Comparison of ENCODE assay signal across 8 cellular contexts in the genomic region with DNA sequence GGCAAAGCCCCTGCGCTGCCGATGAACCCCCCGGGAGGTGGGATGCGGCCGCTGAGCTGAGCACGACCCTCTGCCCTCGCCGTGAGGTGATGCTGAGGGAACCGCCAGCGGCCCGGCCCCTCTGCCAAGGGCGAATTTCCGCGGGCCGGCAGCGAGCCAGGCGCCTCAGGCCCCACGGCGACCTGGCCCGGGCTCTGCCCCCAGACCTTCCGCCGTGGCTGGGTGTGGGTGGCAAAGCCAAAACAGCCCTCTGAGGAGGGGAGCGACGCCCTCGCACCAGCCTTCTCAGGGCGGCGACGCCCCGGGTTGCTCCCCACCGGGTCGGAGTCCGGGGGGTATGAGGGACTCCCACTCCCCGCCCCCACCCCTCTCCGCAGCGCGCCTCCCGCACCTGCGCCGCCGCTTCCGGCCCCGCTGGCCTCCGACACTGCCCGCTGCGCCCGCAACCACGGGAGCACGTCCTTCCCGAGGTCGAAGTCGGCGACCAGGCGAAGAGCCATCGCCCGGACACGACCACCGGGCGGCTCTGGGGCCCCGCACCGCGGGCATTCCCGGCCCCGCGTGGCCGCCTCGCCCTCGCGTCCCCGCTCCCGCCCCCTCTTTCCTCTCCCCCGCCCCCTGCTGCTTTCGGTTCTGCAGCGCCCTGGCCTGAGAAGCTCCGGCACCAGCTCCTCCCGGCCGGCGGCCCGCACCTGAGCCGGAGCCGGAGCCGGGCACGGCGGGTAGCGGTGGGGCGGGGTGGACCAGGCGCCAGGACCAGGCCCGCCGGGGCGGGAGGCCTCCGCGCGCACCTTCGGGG. TPM values are rescaled to one million over a fixed set of nuclear protein-coding genes. Genes with fewer than 3 reads are reported as not detected.
A peak's percentile ranks its signal among the peaks of the same experiment; 100 is the strongest.
DNase-seq lines count a peak whose midpoint lies in the region; ATAC-seq and TF ChIP-seq lines count a peak whose summit lies in the region.

A gene with protein sequence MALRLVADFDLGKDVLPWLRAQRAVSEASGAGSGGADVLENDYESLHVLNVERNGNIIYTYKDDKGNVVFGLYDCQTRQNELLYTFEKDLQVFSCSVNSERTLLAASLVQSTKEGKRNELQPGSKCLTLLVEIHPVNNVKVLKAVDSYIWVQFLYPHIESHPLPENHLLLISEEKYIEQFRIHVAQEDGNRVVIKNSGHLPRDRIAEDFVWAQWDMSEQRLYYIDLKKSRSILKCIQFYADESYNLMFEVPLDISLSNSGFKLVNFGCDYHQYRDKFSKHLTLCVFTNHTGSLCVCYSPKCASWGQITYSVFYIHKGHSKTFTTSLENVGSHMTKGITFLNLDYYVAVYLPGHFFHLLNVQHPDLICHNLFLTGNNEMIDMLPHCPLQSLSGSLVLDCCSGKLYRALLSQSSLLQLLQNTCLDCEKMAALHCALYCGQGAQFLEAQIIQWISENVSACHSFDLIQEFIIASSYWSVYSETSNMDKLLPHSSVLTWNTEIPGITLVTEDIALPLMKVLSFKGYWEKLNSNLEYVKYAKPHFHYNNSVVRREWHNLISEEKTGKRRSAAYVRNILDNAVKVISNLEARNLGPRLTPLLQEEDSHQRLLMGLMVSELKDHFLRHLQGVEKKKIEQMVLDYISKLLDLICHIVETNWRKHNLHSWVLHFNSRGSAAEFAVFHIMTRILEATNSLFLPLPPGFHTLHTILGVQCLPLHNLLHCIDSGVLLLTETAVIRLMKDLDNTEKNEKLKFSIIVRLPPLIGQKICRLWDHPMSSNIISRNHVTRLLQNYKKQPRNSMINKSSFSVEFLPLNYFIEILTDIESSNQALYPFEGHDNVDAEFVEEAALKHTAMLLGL (minus strand): TSS at position 528 of the 799 bp plus-strand sequence. CDS start 28 bp downstream, at position 500.

- no CpG with 5 or more reads among the region's 93 CpGs for WGBS in H9 (ENCODE audit: extremely low coverage, insufficient read length, low lambda C conversion rate)
- WGBS in mesenchymal stem cell, result 1% methylated on average over 45 of the region's 93 CpGs

- H3K27ac ChIP-seq in H9 (ENCODE audit: insufficient read length, low read depth, low read length) (no peak within 1 kb of the TSS), mesenchymal stem cell (ENCODE audit: low read length, poor library complexity, severe bottlenecking) (no peak within 1 kb of the TSS)

- intact Hi-C loops in activated CD4-positive, alpha-beta memory T cell treated with anti-CD3 and anti-CD28 coated beads for 36 hours (cut with micrococcal nuclease), result loop anchor here (5.0 kb wide), 1 partner anchor 46 kb away; no protein-coding TSS in a partner anchor

- no peaks in the 10 kb centered on the region for H4K20me1 ChIP-seq in H9 (ENCODE audit: control insufficient read depth, insufficient read depth, insufficient read length)

- no peak within 1 kb of the TSS for H4K91ac ChIP-seq in H9 (ENCODE audit: insufficient read length, low read depth, low read length)
- H4K91ac ChIP-seq in mesenchymal stem cell (ENCODE audit: low read length), result peak within 1 kb of the TSS; percentile 95

- no peak within 1 kb of the TSS for H4K5ac ChIP-seq in H9 (ENCODE audit: insufficient read length, low read depth, low read length)

- no peaks in the 10 kb centered on the region for H3K79me2 ChIP-seq in H9 (ENCODE audit: insufficient read depth, low read length)

- no peak within 1 kb of the TSS for H2BK20ac ChIP-seq in H9 (ENCODE audit: low read depth, low read length, poor library complexity, severe bottlenecking)

- H3K4me2 ChIP-seq in H9 (ENCODE audit: insufficient read depth, insufficient read length, low read length), result peak within 1 kb of the TSS; percentile 79
- peak within 1 kb of the TSS; percentile 89 for H3K4me2 ChIP-seq in mesenchymal stem cell (ENCODE audit: low read length, poor library complexity, severe bottlenecking)

- H3K79me1 ChIP-seq in H9 (ENCODE audit: insufficient read depth, low read depth, low read length, poor library complexity, severe bottlenecking) (no peaks in the 10 kb centered on the region), mesenchymal stem cell (replicated peaks; ENCODE audit: low read length, poor library complexity, severe bottlenecking) (no peaks in the 10 kb centered on the region)

- POLR2A ChIA-PET in activated CD4-positive, alpha-beta memory T cell treated with anti-CD3 and anti-CD28 coated beads for 36 hours (lab: Charles Lee), result interaction anchor here (1.2 to 1.6 kb wide), 3 partner anchors 9 to 35 kb away, joined by 3 to 4 read pairs (median 3); no protein-coding TSS in a partner anchor

- peaks cover 11% of the 10 kb centered on the region for H3K23me2 ChIP-seq in H9 (ENCODE audit: insufficient read length, low read depth, low read length, poor library complexity, severe bottlenecking)

- H3K27me3 ChIP-seq in H9 (ENCODE audit: insufficient read depth, low read length), result peaks cover 2% of the 10 kb centered on the region; the same call in 1 of the 2 replicates
- H3K27me3 ChIP-seq in mesenchymal stem cell (ENCODE audit: control insufficient read depth in 1 of 2, insufficient read depth in 1 of 2, low read length in 2 of 2), result peaks cover 0 to 25% of the 10 kb centered on the region in 2 experiments

- H2BK15ac ChIP-seq in H9 (ENCODE audit: low read depth, low read length), result no peak within 1 kb of the TSS
- peak within 1 kb of the TSS; percentile 90 for H2BK15ac ChIP-seq in mesenchymal stem cell (ENCODE audit: low read depth, poor library complexity, severe bottlenecking)

- H3K4me1 Mint-ChIP-seq in H9, result peaks cover 39 to 44% of the 10 kb centered on the region in 2 experiments
- peaks cover 32% of the 10 kb centered on the region for H3K4me1 Mint-ChIP-seq in activated CD4-positive, alpha-beta memory T cell treated with anti-CD3 and anti-CD28 coated beads for 36 hours (ENCODE audit: low read depth)
- H3K4me1 Mint-ChIP-seq in stimulated activated memory B cell treated with anti-CD40 and anti-IgM and Interleukin-4, amounts not matched to agents 10 μg/mL and 1 μg/mL and 100 μg/mL, for 72 hours, result peaks cover 74% of the 10 kb centered on the region

- no peaks in the 10 kb centered on the region for H3K36me3 Mint-ChIP-seq in H9 (ENCODE audit: insufficient read depth in 1 of 3, low read depth in 3 of 3)
- H3K36me3 Mint-ChIP-seq in activated CD4-positive, alpha-beta memory T cell treated with anti-CD3 and anti-CD28 coated beads for 36 hours, result no peaks in the 10 kb centered on the region
- H3K36me3 Mint-ChIP-seq in stimulated activated memory B cell treated with anti-CD40 and anti-IgM and Interleukin-4, amounts not matched to agents 10 μg/mL and 1 μg/mL and 100 μg/mL, for 72 hours, result peaks cover under 1% of the 10 kb centered on the region

- H3K9me3 Mint-ChIP-seq in H9, result no peaks in the 10 kb centered on the region; a peak in 2 of 5 replicates
- H3K9me3 Mint-ChIP-seq in activated CD4-positive, alpha-beta memory T cell treated with anti-CD3 and anti-CD28 coated beads for 36 hours, result no peaks in the 10 kb centered on the region
- no peaks in the 10 kb centered on the region for H3K9me3 Mint-ChIP-seq in stimulated activated memory B cell treated with anti-CD40 and anti-IgM and Interleukin-4, amounts not matched to agents 10 μg/mL and 1 μg/mL and 100 μg/mL, for 72 hours

- H3K4ac ChIP-seq in H9 (ENCODE audit: low read depth, low read length), result no peak within 1 kb of the TSS
- H3K4ac ChIP-seq in mesenchymal stem cell (ENCODE audit: low read depth in 1 of 2, low read length in 2 of 2), result peak within 1 kb of the TSS; percentile 75 to 84

- H3K4me3 ChIP-seq in GM12865 (ENCODE audit: low read depth, low read length) (peak within 1 kb of the TSS; percentile 69), mesenchymal stem cell (ENCODE audit: insufficient read depth in 1 of 2, low read depth in 1 of 2, low read length in 2 of 2) (peak within 1 kb of the TSS; percentile 72 to 85)

- H2BK120ac ChIP-seq in H9 (ENCODE audit: low read depth, low read length, poor library complexity, severe bottlenecking), result no peak within 1 kb of the TSS
- peak within 1 kb of the TSS; percentile 83 for H2BK120ac ChIP-seq in mesenchymal stem cell (ENCODE audit: low read depth, low read length)

- H4K8ac ChIP-seq in H9 (replicated peaks; ENCODE audit: insufficient read length, low read depth, low read length), result no peak within 1 kb of the TSS
- peak within 1 kb of the TSS; percentile 91 for H4K8ac ChIP-seq in mesenchymal stem cell (ENCODE audit: low read length)

- H3K18ac ChIP-seq in H9 (ENCODE audit: insufficient read length, low read depth, low read length) (peak within 1 kb of the TSS; percentile 63), mesenchymal stem cell (ENCODE audit: low read depth in 1 of 2, low read length in 2 of 2) (peak within 1 kb of the TSS; percentile 58 to 87)

- H2BK12ac ChIP-seq in H9 (ENCODE audit: insufficient read length, low read depth, low read length) (no peak within 1 kb of the TSS), mesenchymal stem cell (ENCODE audit: low read length in 2 of 2) (peak within 1 kb of the TSS in 1 of 2 experiments; percentile 88)

- H3K14ac ChIP-seq in H9 (ENCODE audit: insufficient read depth, low read length), result peak within 1 kb of the TSS; percentile 45; the same call in 1 of the 2 replicates
- peak within 1 kb of the TSS; percentile 36 to 91 for H3K14ac ChIP-seq in mesenchymal stem cell (ENCODE audit: low read length in 2 of 2)

- peak; percentile 81 for ATAC-seq in stimulated activated memory B cell treated with anti-CD40 and anti-IgM and Interleukin-4, amounts not matched to agents 10 μg/mL and 1 μg/mL and 100 μg/mL, for 72 hours

- H3K4me1 ChIP-seq in H9 (ENCODE audit: insufficient read depth, low read length), result peaks cover 6% of the 10 kb centered on the region; the same call in 1 of the 2 replicates
- H3K4me1 ChIP-seq in mesenchymal stem cell (ENCODE audit: control insufficient read depth, insufficient read depth, low read depth, low read length), result peaks cover 15% of the 10 kb centered on the region

- H3K56ac ChIP-seq in H9 (ENCODE audit: insufficient read length, low read depth, low read length), result no peak within 1 kb of the TSS

- H3K27ac Mint-ChIP-seq in H9, result no peak within 1 kb of the TSS
- no peak within 1 kb of the TSS for H3K27ac Mint-ChIP-seq in activated CD4-positive, alpha-beta memory T cell treated with anti-CD3 and anti-CD28 coated beads for 36 hours
- H3K27ac Mint-ChIP-seq in stimulated activated memory B cell treated with anti-CD40 and anti-IgM and Interleukin-4, amounts not matched to agents 10 μg/mL and 1 μg/mL and 100 μg/mL, for 72 hours, result peak within 1 kb of the TSS; percentile 92

- H2AFZ ChIP-seq in H9 (ENCODE audit: low read length) (no peak within 1 kb of the TSS), mesenchymal stem cell (ENCODE audit: low read depth, low read length) (peak within 1 kb of the TSS; percentile 99)

- no peak within 1 kb of the TSS for H3T11ph ChIP-seq in H9 (ENCODE audit: low read length)

- H3K23ac ChIP-seq in H9 (ENCODE audit: insufficient read length, low read depth, low read length) (no peak within 1 kb of the TSS), mesenchymal stem cell (ENCODE audit: low read length in 2 of 2) (peak within 1 kb of the TSS in 1 of 2 experiments; percentile 89)

- DNase-seq in GM12865 (ENCODE audit: low read depth) (peak; percentile 76), H9 (peak; percentile 62), NCI-H1105 (lab: John Stamatoyannopoulos, UW) (peak; percentile 49), mesenchymal stem cell (peak; percentile 43), DMS79 treated with DMSO at 0.1 percent for 48 hours (lab: John Stamatoyannopoulos, UW) (no peak)
- peak; percentile 61 for DNase-seq in activated CD4-positive, alpha-beta memory T cell treated with anti-CD3 and anti-CD28 coated beads for 36 hours
- DNase-seq in effector CD8-positive, alpha-beta T cell (lab: John Stamatoyannopoulos, UW), result peak; percentile 32

- H3K4me3 Mint-ChIP-seq in H9, result peak within 1 kb of the TSS; percentile 55 to 69
- H3K4me3 Mint-ChIP-seq in activated CD4-positive, alpha-beta memory T cell treated with anti-CD3 and anti-CD28 coated beads for 36 hours, result peak within 1 kb of the TSS; percentile 59
- H3K4me3 Mint-ChIP-seq in stimulated activated memory B cell treated with anti-CD40 and anti-IgM and Interleukin-4, amounts not matched to agents 10 μg/mL and 1 μg/mL and 100 μg/mL, for 72 hours, result peak within 1 kb of the TSS; percentile 90

- H3K9ac ChIP-seq in H9 (ENCODE audit: extremely low read depth, insufficient read length, low read length) (no peak within 1 kb of the TSS), mesenchymal stem cell (ENCODE audit: low read length) (peak within 1 kb of the TSS; percentile 82)

- peaks cover 35% of the 10 kb centered on the region for H3K27me3 Mint-ChIP-seq in H9 (ENCODE audit: low read depth)
- H3K27me3 Mint-ChIP-seq in activated CD4-positive, alpha-beta memory T cell treated with anti-CD3 and anti-CD28 coated beads for 36 hours, result peaks cover 3% of the 10 kb centered on the region
- H3K27me3 Mint-ChIP-seq in stimulated activated memory B cell treated with anti-CD40 and anti-IgM and Interleukin-4, amounts not matched to agents 10 μg/mL and 1 μg/mL and 100 μg/mL, for 72 hours, result no peaks in the 10 kb centered on the region

- H2AK5ac ChIP-seq in H9 (ENCODE audit: insufficient read length, low read length) (no peak within 1 kb of the TSS), mesenchymal stem cell (ENCODE audit: low read length, severe bottlenecking) (no peak within 1 kb of the TSS)

- TF ChIP-seq CTCF in GM12865 (IDR thresholded peaks at IDR 0.05; ENCODE audit: insufficient read depth, low read depth, low read length, missing control alignments), result peak; percentile 4
- no peak for TF ChIP-seq CTCF in H9 (conservative IDR thresholded peaks at IDR 0.05)

- no peaks in the 10 kb centered on the region for H3K36me3 ChIP-seq in mesenchymal stem cell (ENCODE audit: control insufficient read depth in 1 of 2, insufficient read depth in 2 of 2, low read depth in 1 of 2, low read length in 2 of 2)

- CTCF ChIA-PET in activated CD4-positive, alpha-beta memory T cell treated with anti-CD3 and anti-CD28 coated beads for 36 hours (lab: Charles Lee), result interaction anchor here (1.5 kb wide), 1 partner anchor 343 kb away, joined by 4 read pairs; no protein-coding TSS in a partner anchor

- H3K9me3 ChIP-seq in H9 (ENCODE audit: control insufficient read depth, low read depth, low read length), result no peaks in the 10 kb centered on the region
- no peaks in the 10 kb centered on the region for H3K9me3 ChIP-seq in mesenchymal stem cell (ENCODE audit: control insufficient read depth, low read length)

- H2BK5ac ChIP-seq in H9 (ENCODE audit: insufficient read length, low read length) (no peak within 1 kb of the TSS), mesenchymal stem cell (ENCODE audit: low read depth, low read length, poor library complexity, severe bottlenecking) (no peak within 1 kb of the TSS)

RNA-seq across cellular contexts. Expression of the gene that starts here (rescaled TPM):
- 1.6 and 1.9 TPM in 2 replicates for total RNA-seq in H9 (2021)
- total RNA-seq in activated CD4-positive, alpha-beta memory T cell treated with anti-CD3 and anti-CD28 coated beads for 36 hours, result 1 to 10 TPM; 1.7 to 1.9 TPM
- 1.2 TPM for polyA plus RNA-seq in mesenchymal stem cell (2013, experiment 1 of 2)
- polyA plus RNA-seq in mesenchymal stem cell (2013, experiment 2 of 2), result 1.1 TPM
